8 cellular contexts compared by ENCODE assay signal in genomic region chr12:22624908-22625646, GRCh38.
DNase-seq lines count a peak whose midpoint lies in the region; ATAC-seq and TF ChIP-seq lines count a peak whose summit lies in the region.

A gene with protein sequence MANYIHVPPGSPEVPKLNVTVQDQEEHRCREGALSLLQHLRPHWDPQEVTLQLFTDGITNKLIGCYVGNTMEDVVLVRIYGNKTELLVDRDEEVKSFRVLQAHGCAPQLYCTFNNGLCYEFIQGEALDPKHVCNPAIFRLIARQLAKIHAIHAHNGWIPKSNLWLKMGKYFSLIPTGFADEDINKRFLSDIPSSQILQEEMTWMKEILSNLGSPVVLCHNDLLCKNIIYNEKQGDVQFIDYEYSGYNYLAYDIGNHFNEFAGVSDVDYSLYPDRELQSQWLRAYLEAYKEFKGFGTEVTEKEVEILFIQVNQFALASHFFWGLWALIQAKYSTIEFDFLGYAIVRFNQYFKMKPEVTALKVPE (plus strand): TSS chr12:22625171. CDS start chr12:22625431, 260 bp downstream.

- peak; percentile 98 for ATAC-seq in DND-41 (ENCODE audit: insufficient read depth, low read depth)
- ATAC-seq in GM21786 (IDR thresholded peaks at IDR 0.05; ENCODE audit: unreplicated experiment), result peak; percentile 96

- H3K4me2 ChIP-seq in DND-41 (ENCODE audit: insufficient read depth, low read length), result peak within 1 kb of the TSS; percentile 93

- peaks cover 57% of the 10 kb centered on the region for H3K79me2 ChIP-seq in DND-41 (ENCODE audit: insufficient read depth, low read length)

- no peaks in the 10 kb centered on the region for H3K36me3 Mint-ChIP-seq in nephron (ENCODE audit: low read depth)
- peaks cover 18% of the 10 kb centered on the region for H3K36me3 Mint-ChIP-seq in stimulated activated naive CD8-positive, alpha-beta T cell treated with anti-CD3 and anti-CD28 coated beads, Interleukin-15, Interleukin-2, amounts not matched to agents 100 ng/mL and 50 ng/mL, for 24 hours (ENCODE audit: low read depth)

- peaks cover 39% of the 10 kb centered on the region for H3K4me1 Mint-ChIP-seq in nephron
- H3K4me1 Mint-ChIP-seq in stimulated activated naive CD8-positive, alpha-beta T cell treated with anti-CD3 and anti-CD28 coated beads, Interleukin-15, Interleukin-2, amounts not matched to agents 100 ng/mL and 50 ng/mL, for 24 hours (ENCODE audit: low read depth), result peaks cover 42% of the 10 kb centered on the region

- H3K9me3 Mint-ChIP-seq in nephron, result no peaks in the 10 kb centered on the region
- no peaks in the 10 kb centered on the region for H3K9me3 Mint-ChIP-seq in stimulated activated naive CD8-positive, alpha-beta T cell treated with anti-CD3 and anti-CD28 coated beads, Interleukin-15, Interleukin-2, amounts not matched to agents 100 ng/mL and 50 ng/mL, for 24 hours

- H3K4me3 Mint-ChIP-seq in nephron, result peak within 1 kb of the TSS; percentile 89 to 94 (median 92)
- H3K4me3 Mint-ChIP-seq in stimulated activated naive CD8-positive, alpha-beta T cell treated with anti-CD3 and anti-CD28 coated beads, Interleukin-15, Interleukin-2, amounts not matched to agents 100 ng/mL and 50 ng/mL, for 24 hours, result peak within 1 kb of the TSS; percentile 98

- H3K4me1 ChIP-seq in DND-41 (ENCODE audit: insufficient read depth, low read length), result peaks cover 42% of the 10 kb centered on the region

- H3K27ac ChIP-seq in DND-41 (ENCODE audit: low read length) (peak within 1 kb of the TSS; percentile 87), KOPT-K1 (ENCODE audit: low read depth, low read length, poor library complexity, severe bottlenecking) (peak within 1 kb of the TSS; percentile 87)

- peaks cover 16% of the 10 kb centered on the region for H3K36me3 ChIP-seq in DND-41 (ENCODE audit: insufficient read depth, low read length)
- peaks cover 1% of the 10 kb centered on the region; the same call in 1 of the 2 replicates for H3K36me3 ChIP-seq in KOPT-K1 (ENCODE audit: insufficient read depth, low read length)

- no peaks in the 10 kb centered on the region for H3K9me3 ChIP-seq in DND-41 (ENCODE audit: insufficient read depth, low read length, severe bottlenecking)
- H3K9me3 ChIP-seq in KOPT-K1 (ENCODE audit: insufficient read depth, low read length, poor library complexity, severe bottlenecking), result no peaks in the 10 kb centered on the region

- H3K27me3 Mint-ChIP-seq in nephron (ENCODE audit: low read depth), result no peaks in the 10 kb centered on the region
- H3K27me3 Mint-ChIP-seq in stimulated activated naive CD8-positive, alpha-beta T cell treated with anti-CD3 and anti-CD28 coated beads, Interleukin-15, Interleukin-2, amounts not matched to agents 100 ng/mL and 50 ng/mL, for 24 hours, result peaks cover 21% of the 10 kb centered on the region

- peak within 1 kb of the TSS; percentile 65 to 88 for H3K4me3 ChIP-seq in DND-41 (ENCODE audit: low read depth in 1 of 2, low read length in 2 of 2)
- H3K4me3 ChIP-seq in fibroblast of pulmonary artery (replicated peaks; ENCODE audit: low read depth, low read length), result peak within 1 kb of the TSS; percentile 94

- H3K27me3 ChIP-seq in DND-41 (ENCODE audit: insufficient read depth, low read length, poor library complexity), result peaks cover 1% of the 10 kb centered on the region

- DNase-seq in DND-41, result peak; percentile 84
- peak; percentile 90 for DNase-seq in RPMI8226
- DNase-seq in activated T-helper 9 cell treated with anti-CD3 and anti-CD28 coated beads, Interleukin-2, amount 50 U/mL, for 16 hours (ENCODE audit: low read depth), result peak; percentile 80
- DNase-seq in fibroblast of pulmonary artery (ENCODE audit: low read depth), result peak; percentile 95

- H3K9ac ChIP-seq in DND-41 (ENCODE audit: low read depth, low read length), result peak within 1 kb of the TSS; percentile 81

- H2AFZ ChIP-seq in DND-41 (ENCODE audit: low read depth, low read length), result peak within 1 kb of the TSS; percentile 98

- no peak for TF ChIP-seq CTCF in DND-41 (IDR thresholded peaks at IDR 0.05; ENCODE audit: borderline replicate concordance, extremely low read depth, low read length, poor library complexity, severe bottlenecking)
- TF ChIP-seq CTCF in fibroblast of pulmonary artery (IDR thresholded peaks at IDR 0.05; ENCODE audit: low read length, missing control alignments), result no peak
- TF ChIP-seq CTCF in nephron (IDR thresholded peaks at IDR 0.05; ENCODE audit: unreplicated experiment in 3 of 3), result no peak

- H4K20me1 ChIP-seq in DND-41 (ENCODE audit: insufficient read depth, low read length), result peaks cover 22% of the 10 kb centered on the region

- H3K27ac Mint-ChIP-seq in nephron, result peak within 1 kb of the TSS; percentile 93 to 98 (median 98)
- H3K27ac Mint-ChIP-seq in stimulated activated naive CD8-positive, alpha-beta T cell treated with anti-CD3 and anti-CD28 coated beads, Interleukin-15, Interleukin-2, amounts not matched to agents 100 ng/mL and 50 ng/mL, for 24 hours, result peak within 1 kb of the TSS; percentile 95

Comparison
In these comparisons a context has a peak if more than half of its experiments do, and no peak if none do; other contexts are left out.
1. Peak in every context shown above with its lines: DNase-seq, ATAC-seq, H3K4me3 ChIP-seq and H3K27ac ChIP-seq.